Comparison of ENCODE assay signal across 30 cellular contexts in genomic region chr1:214491468-214492120, GRCh38. TPM values are rescaled to one million over a fixed set of nuclear protein-coding genes. Genes with fewer than 3 reads are reported as not detected.
A peak's percentile ranks its signal among the peaks of the same experiment; 100 is the strongest.
DNase-seq lines count a peak whose midpoint lies in the region; ATAC-seq and TF ChIP-seq lines count a peak whose summit lies in the region.
"Had no signal": no experiment of that assay in that cellular context is flagged by ENCODE, and none has a peak within 500 bp of the region (broad histone marks: within the 10 kb centered on the region; RNA-seq: fewer than 3 reads in every experiment).

No MANE protein-coding gene starts in this region.

- H4K8ac ChIP-seq in trophoblast cell (ENCODE audit: low read depth, low read length) = no peak overlapping the region

- H3K9ac ChIP-seq in GM23248 = no peak overlapping the region
- H3K9ac ChIP-seq in Loucy (ENCODE audit: low read depth, low read length, poor library complexity, severe bottlenecking) = no peak overlapping the region
- no peak overlapping the region for H3K9ac ChIP-seq in trophoblast cell (ENCODE audit: low read length)
- H3K9ac ChIP-seq: BLaER1 treated with 17β-estradiol and CSF1 and Interleukin-3, amounts not matched to agents 10 nM and 100 nM had no signal

- no peak overlapping the region for H3K4me3 ChIP-seq in GM23248
- no peak overlapping the region for H3K4me3 ChIP-seq in Loucy (ENCODE audit: low read length, poor library complexity, severe bottlenecking)
- no peak overlapping the region for H3K4me3 ChIP-seq in epithelial cell of proximal tubule (ENCODE audit: low read depth, low read length)
- no peak overlapping the region for H3K4me3 ChIP-seq in trophoblast cell (ENCODE audit: low read depth, low read length)
- H3K4me3 ChIP-seq: ascending aorta; BLaER1 treated with 17β-estradiol and CSF1 and Interleukin-3, amounts not matched to agents 10 nM and 100 nM; cardiac muscle cell; colonic mucosa; prostate gland; SK-N-MC; transverse colon had no signal

- H3K4me2 ChIP-seq in GM23248 (ENCODE audit: unreplicated experiment) (no peak overlapping the region), Loucy (ENCODE audit: low read depth, low read length, poor library complexity, severe bottlenecking) (no peak overlapping the region), trophoblast cell (ENCODE audit: low read length) (no peak overlapping the region)
- H3K4me2 ChIP-seq: BLaER1 treated with 17β-estradiol and CSF1 and Interleukin-3, amounts not matched to agents 10 nM and 100 nM had no signal

- WGBS in GM23248 (ENCODE audit: low coverage in 1 of 2, low lambda C conversion rate in 2 of 2, missing lambda C conversion rate in 2 of 2), 2 experiments = 81 to 86% methylated on average over 5 of the region's 5 CpGs
- no CpG with 5 or more reads among the region's 5 CpGs for WGBS in trophoblast cell (ENCODE audit: extremely low coverage, insufficient coverage, insufficient read length)

- H2BK5ac ChIP-seq in trophoblast cell (ENCODE audit: low read depth, low read length, poor library complexity) = no peak overlapping the region

- H3K9me3 ChIP-seq in GM23248 (ENCODE audit: low read depth) = no peaks in the 10 kb centered on the region
- H3K9me3 ChIP-seq in Loucy (ENCODE audit: insufficient read depth, low read depth, low read length) = no peaks in the 10 kb centered on the region
- no peaks in the 10 kb centered on the region for H3K9me3 ChIP-seq in trophoblast cell (ENCODE audit: insufficient read depth, low read depth, low read length)
- H3K9me3 ChIP-seq: ascending aorta; BLaER1 treated with 17β-estradiol and CSF1 and Interleukin-3, amounts not matched to agents 10 nM and 100 nM; colonic mucosa; prostate gland; transverse colon had no signal

- peak overlapping the region; percentile 55 for H3K27ac ChIP-seq in GM23248
- H3K27ac ChIP-seq in trophoblast cell (ENCODE audit: low read depth, low read length) = no peak overlapping the region
- H3K27ac ChIP-seq: ascending aorta; BLaER1 treated with 17β-estradiol and CSF1 and Interleukin-3, amounts not matched to agents 10 nM and 100 nM; cardiac muscle cell; colonic mucosa; prostate gland; SK-N-MC had no signal

- H2AFZ ChIP-seq in GM23248 = no peak overlapping the region
- no peak overlapping the region for H2AFZ ChIP-seq in Loucy (ENCODE audit: low read length)
- no peak overlapping the region for H2AFZ ChIP-seq in trophoblast cell (ENCODE audit: insufficient read depth, low read length, poor library complexity)

- no peak overlapping the region for H3K23ac ChIP-seq in trophoblast cell (ENCODE audit: low read length)

- H3K27me3 ChIP-seq in GM23248 (replicated peaks; ENCODE audit: insufficient read depth) (no peaks in the 10 kb centered on the region), Loucy (ENCODE audit: insufficient read depth, low read length, poor library complexity, severe bottlenecking) (no peaks in the 10 kb centered on the region), trophoblast cell (ENCODE audit: insufficient read depth, low read length) (no peaks in the 10 kb centered on the region)
- H3K27me3 ChIP-seq: ascending aorta; BLaER1 treated with 17β-estradiol and CSF1 and Interleukin-3, amounts not matched to agents 10 nM and 100 nM; colonic mucosa; transverse colon had no signal

- no peak overlapping the region for H4K91ac ChIP-seq in trophoblast cell (ENCODE audit: low read depth, low read length)

- in situ Hi-C loops in GM23248 (cut with MboI) = no loop called here

- no peak overlapping the region for H3K18ac ChIP-seq in trophoblast cell (ENCODE audit: low read length)

- H3K79me1 ChIP-seq in trophoblast cell (ENCODE audit: low read length) = peaks cover 7% of the 10 kb centered on the region

- H3K79me2 ChIP-seq in GM23248 (ENCODE audit: insufficient read depth) (peaks cover 93% of the 10 kb centered on the region), Loucy (ENCODE audit: insufficient read depth, low read length) (0 out of 2 replicates have a peak, but pooled peaks cover 3% of the 10 kb centered on the region), trophoblast cell (ENCODE audit: control insufficient read depth, insufficient read depth, low read length, poor library complexity) (peaks cover 10% of the 10 kb centered on the region)

- 0 out of 2 replicates have a peak, but pooled peaks have one; percentile 11 for TF ChIP-seq CTCF in Loucy (conservative IDR thresholded peaks at IDR 0.05; ENCODE audit: low read length)
- peak; percentile 10 for TF ChIP-seq CTCF in epithelial cell of proximal tubule (conservative IDR thresholded peaks at IDR 0.05; ENCODE audit: low read depth, low read length)

- no peak overlapping the region for H2BK12ac ChIP-seq in trophoblast cell (ENCODE audit: low read length)

- no peak for DNase-seq in GM23248
- no peak for DNase-seq in epithelial cell of proximal tubule (ENCODE audit: low read depth)
- no peak for DNase-seq in trophoblast cell
- no peak for DNase-seq in activated CD8-positive, alpha-beta memory T cell treated with anti-CD3 and anti-CD28 coated beads for 24 hours
- no peak for DNase-seq in stimulated activated CD4-positive, alpha-beta T cell treated with anti-CD3 and anti-CD28 coated beads, Interleukin-4, amount 100 ng/mL, for 24 hours
- DNase-seq in NCI-H774 (lab: John Stamatoyannopoulos, UW) = no peak
- DNase-seq: activated CD8-positive, alpha-beta T cell treated with anti-CD3 and anti-CD28 coated beads, Interleukin-2, amount 10 ng/mL, durations not matched to agents 7 days and 5 days; activated naive CD8-positive, alpha-beta T cell treated with anti-CD3 and anti-CD28 coated beads for 36 hours; colonic mucosa; effector memory CD4-positive, alpha-beta T cell; erythroblast; head of caudate nucleus; kidney; naive thymus-derived CD8-positive, alpha-beta T cell; NCI-H1105 treated with DMSO at 0.1 percent for 48 hours; NCI-H187 treated with DMSO at 0.1 percent for 48 hours; NCI-H2171; NCI-H510A; nucleus accumbens; OCI-M1; stimulated activated CD4-positive, alpha-beta T cell treated with anti-CD3 and anti-CD28 coated beads, Interleukin-4, amount 100 ng/mL, for 4 hours; transverse colon had no signal

- no peak overlapping the region for H4K12ac ChIP-seq in trophoblast cell (ENCODE audit: low read depth, low read length)

- no peaks in the 10 kb centered on the region for H3K9me2 ChIP-seq in GM23248 (ENCODE audit: insufficient read depth)
- H3K9me2 ChIP-seq in Loucy (replicated peaks; ENCODE audit: low read depth, low read length) = no peaks in the 10 kb centered on the region

- H3F3A ChIP-seq in GM23248 (ENCODE audit: insufficient read depth) = peaks cover 62% of the 10 kb centered on the region
- H3F3A ChIP-seq in Loucy (ENCODE audit: low read depth) = no peaks in the 10 kb centered on the region

- no peak overlapping the region for H3K14ac ChIP-seq in trophoblast cell (ENCODE audit: low read length)

- H4K20me1 ChIP-seq in GM23248 (ENCODE audit: insufficient read depth) (peaks cover 20% of the 10 kb centered on the region; the same call in 1 of the 2 replicates), Loucy (ENCODE audit: insufficient read depth, low read length, poor library complexity, severe bottlenecking) (no peaks in the 10 kb centered on the region)
- H4K20me1 ChIP-seq: BLaER1 treated with 17β-estradiol and CSF1 and Interleukin-3, amounts not matched to agents 10 nM and 100 nM had no signal

- no peak overlapping the region for H2BK120ac ChIP-seq in trophoblast cell (ENCODE audit: insufficient read depth, low read length, poor library complexity)

- H3K4ac ChIP-seq in trophoblast cell (ENCODE audit: low read depth, low read length) = peak overlapping the region; percentile 16

- H3K36me3 ChIP-seq in GM23248 (ENCODE audit: low read depth) (peaks cover 6% of the 10 kb centered on the region; the same call in 1 of the 2 replicates), Loucy (ENCODE audit: insufficient read depth, low read length) (no peaks in the 10 kb centered on the region), trophoblast cell (ENCODE audit: control insufficient read depth in 1 of 2, insufficient read depth in 2 of 2, low read length in 2 of 2) (peaks cover 2 to 5% of the 10 kb centered on the region in 2 experiments)
- H3K36me3 ChIP-seq: ascending aorta; BLaER1 treated with 17β-estradiol and CSF1 and Interleukin-3, amounts not matched to agents 10 nM and 100 nM; cardiac muscle cell; colonic mucosa; prostate gland; transverse colon had no signal

- H3K4me1 ChIP-seq in GM23248 (ENCODE audit: insufficient read depth) = peaks cover 42% of the 10 kb centered on the region
- H3K4me1 ChIP-seq in Loucy (ENCODE audit: insufficient read depth, low read length, poor library complexity, severe bottlenecking) = no peaks in the 10 kb centered on the region
- peaks cover 3 to 20% of the 10 kb centered on the region in 2 experiments for H3K4me1 ChIP-seq in trophoblast cell (ENCODE audit: control insufficient read depth in 1 of 2, insufficient read depth in 2 of 2, low read length in 2 of 2)
- H3K4me1 ChIP-seq: BLaER1 treated with 17β-estradiol and CSF1 and Interleukin-3, amounts not matched to agents 10 nM and 100 nM; colonic mucosa; prostate gland; transverse colon had no signal

- no peak overlapping the region for H2AK5ac ChIP-seq in trophoblast cell (ENCODE audit: low read length)

- ATAC-seq in HG03378 (IDR thresholded peaks at IDR 0.05; ENCODE audit: unreplicated experiment) = no peak
- ATAC-seq: activated CD8-positive, alpha-beta T cell treated with anti-CD3 and anti-CD28 coated beads, Interleukin-2, amount 10 ng/mL, durations not matched to agents 7 days and 5 days; naive thymus-derived CD8-positive, alpha-beta T cell; sciatic nerve had no signal

RNA-seq across cellular contexts. Expression of gene PTPN14, which starts 59.8 kb away (rescaled TPM):
- total RNA-seq in GM23248 (2014; rRNA removed; shearing (Covaris generic)) = 49.1 and 49.8 TPM in 2 replicates
- polyA plus RNA-seq in GM23248 (2016; fragmentation: Nextera tagmentation; extraction: Ambion mirVana) = 38.7 and 41.4 TPM in 2 replicates
- 24.6 and 39.4 TPM in 2 replicates for total RNA-seq in epithelial cell of proximal tubule
- polyA plus RNA-seq in trophoblast cell (2013) = 40.3 and 40.4 TPM in 2 replicates
